In genomic region chr12:27534765-27535161, GRCh38 we compare ENCODE assay signal across 11 cellular contexts. TPM values are rescaled to one million over a fixed set of nuclear protein-coding genes. Genes with fewer than 3 reads are reported as not detected.
A peak's percentile ranks its signal among the peaks of the same experiment; 100 is the strongest.
DNase-seq lines count a peak whose midpoint lies in the region; ATAC-seq and FAIRE-seq lines count a peak whose summit lies in the region.
"Had no signal": no experiment of that assay in that cellular context is flagged by ENCODE, and none has a peak within 500 bp of the region (broad histone marks: within the 10 kb centered on the region; RNA-seq: fewer than 3 reads in every experiment).

No MANE protein-coding gene starts in this region.

- H3K27ac Mint-ChIP-seq in CD8-positive, alpha-beta memory T cell = peak overlapping the region in 4 of 8 donors; percentile 3 to 60 (median 48)
- H3K27ac Mint-ChIP-seq in effector memory CD8-positive, alpha-beta T cell = no peak overlapping the region

- H3K36me3 Mint-ChIP-seq in CD8-positive, alpha-beta memory T cell = no peaks in the 10 kb centered on the region
- H3K36me3 Mint-ChIP-seq in effector memory CD8-positive, alpha-beta T cell (ENCODE audit: insufficient read depth) = no peaks in the 10 kb centered on the region

- POLR2A ChIA-PET in CD8-positive, alpha-beta memory T cell (lab: Charles Lee) = no interaction called here

- CTCF ChIA-PET in CD8-positive, alpha-beta memory T cell (lab: Charles Lee) = no interaction called here

- WGBS in small intestine, 3 donors = 71 to 94% (median 86%) methylated on average over 1 of the region's 1 CpG

- H3K27me3 ChIP-seq in CD8-positive, alpha-beta memory T cell (ENCODE audit: insufficient read depth, low read length, poor library complexity, severe bottlenecking) = no peaks in the 10 kb centered on the region
- H3K27me3 ChIP-seq in small intestine (ENCODE audit: control insufficient read depth in 2 of 2, insufficient read depth in 2 of 2, low read length in 2 of 2) = no peaks in the 10 kb centered on the region

- no peaks in the 10 kb centered on the region for H3K9me3 Mint-ChIP-seq in CD8-positive, alpha-beta memory T cell
- no peaks in the 10 kb centered on the region for H3K9me3 Mint-ChIP-seq in effector memory CD8-positive, alpha-beta T cell

- H3K27ac ChIP-seq in CD8-positive, alpha-beta memory T cell (ENCODE audit: low read depth, low read length) = no peak overlapping the region
- H3K27ac ChIP-seq in small intestine (ENCODE audit: low read depth in 1 of 2, low read length in 1 of 2) = no peak overlapping the region

- peak overlapping the region in 4 of 7 donors; percentile 6 to 41 (median 23) for H3K4me3 Mint-ChIP-seq in CD8-positive, alpha-beta memory T cell
- no peak overlapping the region for H3K4me3 Mint-ChIP-seq in effector memory CD8-positive, alpha-beta T cell

- H3K9me3 ChIP-seq in CD8-positive, alpha-beta memory T cell (ENCODE audit: low read length) = no peaks in the 10 kb centered on the region
- no peaks in the 10 kb centered on the region for H3K9me3 ChIP-seq in small intestine (ENCODE audit: control insufficient read depth, low read depth)

- ATAC-seq in GM19351 (IDR thresholded peaks at IDR 0.05; ENCODE audit: unreplicated experiment) = peak; percentile 24
- ATAC-seq in HG03175 (IDR thresholded peaks at IDR 0.05; ENCODE audit: unreplicated experiment) = peak; percentile 31
- peak; percentile 47 for ATAC-seq in effector memory CD8-positive, alpha-beta T cell (replicated peaks)

- peaks cover 16 to 24% (median 18%) of the 10 kb centered on the region in 3 donors for H3K4me1 Mint-ChIP-seq in CD8-positive, alpha-beta memory T cell
- H3K4me1 Mint-ChIP-seq in effector memory CD8-positive, alpha-beta T cell (ENCODE audit: low read depth in 2 of 2) = peaks cover 9 to 15% of the 10 kb centered on the region in 2 donors

- H3K27me3 Mint-ChIP-seq in CD8-positive, alpha-beta memory T cell = peaks cover 0 to 5% of the 10 kb centered on the region in 2 donors
- peaks cover 5 to 14% of the 10 kb centered on the region in 2 donors for H3K27me3 Mint-ChIP-seq in effector memory CD8-positive, alpha-beta T cell

- H3K36me3 ChIP-seq in CD8-positive, alpha-beta memory T cell (ENCODE audit: insufficient read depth, low read length) = no peaks in the 10 kb centered on the region
- no peaks in the 10 kb centered on the region for H3K36me3 ChIP-seq in small intestine (ENCODE audit: control insufficient read depth in 2 of 2, insufficient read depth in 2 of 2, low read length in 2 of 2)

- no peak for DNase-seq in CD8-positive, alpha-beta memory T cell
- no peak for DNase-seq in effector memory CD8-positive, alpha-beta T cell
- DNase-seq in NCI-H524 treated with DMSO at 0.1 percent for 48 hours (lab: John Stamatoyannopoulos, UW) (no peak), small intestine (no peak), midbrain (lab: John Stamatoyannopoulos, UW) (no peak), DMS 273 (lab: John Stamatoyannopoulos, UW; ENCODE audit: unreplicated experiment) (no peak)
- DNase-seq: anterior cingulate cortex, MV-4-11 had no signal

- H3K4me1 ChIP-seq in CD8-positive, alpha-beta memory T cell (ENCODE audit: insufficient read depth, low read length) = peaks cover 20% of the 10 kb centered on the region
- H3K4me1 ChIP-seq in small intestine (ENCODE audit: control insufficient read depth in 2 of 2, insufficient read depth in 1 of 2, low read depth in 1 of 2, low read length in 1 of 2) = peaks cover 0 to 3% of the 10 kb centered on the region in 2 donors

- no peak overlapping the region for H3K4me3 ChIP-seq in CD8-positive, alpha-beta memory T cell (ENCODE audit: low read length)
- H3K4me3 ChIP-seq in small intestine (ENCODE audit: low read depth in 1 of 2, low read length in 2 of 2) = no peak overlapping the region

- FAIRE-seq in small intestine (lab: Jason Lieb, UNC) = no peak
- FAIRE-seq: TTC549 had no signal

RNA-seq across cellular contexts. Expression of gene PPFIBP1, which starts 10.8 kb away (rescaled TPM):
- 10 to 100 TPM in 1 of 2 experiments, 1 to 10 TPM in 1; 6.2 to 10.7 TPM for total RNA-seq in CD8-positive, alpha-beta memory T cell
- polyA plus RNA-seq in CD8-positive, alpha-beta memory T cell = 1.2 TPM
- polyA plus RNA-seq in small intestine = 10 to 100 TPM in 1 of 3 donors, 1 to 10 TPM in 2; 4.9 to 16.1 (median 9.2) TPM

Comparison
In these comparisons a context has a peak if more than half of its experiments do, and no peak if none do; other contexts are left out.
1. H3K4me3 Mint-ChIP-seq: peak in CD8-positive, alpha-beta memory T cell (4 of 7); none in effector memory CD8-positive, alpha-beta T cell (0 of 2).
2. Peak in every context shown above with its lines, with median percentiles within 50 percentile points of each other: ATAC-seq.